In genomic region chr5:156411-157072, GRCh38 we compare ENCODE assay signal across 1 cellular context.
TF ChIP-seq lines count a peak whose summit lies in the region.

No MANE protein-coding gene starts in this region.

TF ChIP-seq in WTC11, 78 proteins besides CTCF, POLR2A, EP300 and RAD21 (continued from another document):
- TF ChIP-seq, protein P1, sequence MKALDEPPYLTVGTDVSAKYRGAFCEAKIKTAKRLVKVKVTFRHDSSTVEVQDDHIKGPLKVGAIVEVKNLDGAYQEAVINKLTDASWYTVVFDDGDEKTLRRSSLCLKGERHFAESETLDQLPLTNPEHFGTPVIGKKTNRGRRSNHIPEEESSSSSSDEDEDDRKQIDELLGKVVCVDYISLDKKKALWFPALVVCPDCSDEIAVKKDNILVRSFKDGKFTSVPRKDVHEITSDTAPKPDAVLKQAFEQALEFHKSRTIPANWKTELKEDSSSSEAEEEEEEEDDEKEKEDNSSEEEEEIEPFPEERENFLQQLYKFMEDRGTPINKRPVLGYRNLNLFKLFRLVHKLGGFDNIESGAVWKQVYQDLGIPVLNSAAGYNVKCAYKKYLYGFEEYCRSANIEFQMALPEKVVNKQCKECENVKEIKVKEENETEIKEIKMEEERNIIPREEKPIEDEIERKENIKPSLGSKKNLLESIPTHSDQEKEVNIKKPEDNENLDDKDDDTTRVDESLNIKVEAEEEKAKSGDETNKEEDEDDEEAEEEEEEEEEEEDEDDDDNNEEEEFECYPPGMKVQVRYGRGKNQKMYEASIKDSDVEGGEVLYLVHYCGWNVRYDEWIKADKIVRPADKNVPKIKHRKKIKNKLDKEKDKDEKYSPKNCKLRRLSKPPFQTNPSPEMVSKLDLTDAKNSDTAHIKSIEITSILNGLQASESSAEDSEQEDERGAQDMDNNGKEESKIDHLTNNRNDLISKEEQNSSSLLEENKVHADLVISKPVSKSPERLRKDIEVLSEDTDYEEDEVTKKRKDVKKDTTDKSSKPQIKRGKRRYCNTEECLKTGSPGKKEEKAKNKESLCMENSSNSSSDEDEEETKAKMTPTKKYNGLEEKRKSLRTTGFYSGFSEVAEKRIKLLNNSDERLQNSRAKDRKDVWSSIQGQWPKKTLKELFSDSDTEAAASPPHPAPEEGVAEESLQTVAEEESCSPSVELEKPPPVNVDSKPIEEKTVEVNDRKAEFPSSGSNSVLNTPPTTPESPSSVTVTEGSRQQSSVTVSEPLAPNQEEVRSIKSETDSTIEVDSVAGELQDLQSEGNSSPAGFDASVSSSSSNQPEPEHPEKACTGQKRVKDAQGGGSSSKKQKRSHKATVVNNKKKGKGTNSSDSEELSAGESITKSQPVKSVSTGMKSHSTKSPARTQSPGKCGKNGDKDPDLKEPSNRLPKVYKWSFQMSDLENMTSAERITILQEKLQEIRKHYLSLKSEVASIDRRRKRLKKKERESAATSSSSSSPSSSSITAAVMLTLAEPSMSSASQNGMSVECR (CRISPR knock-in tag; IDR thresholded peaks at IDR 0.05; ENCODE audit: borderline replicate concordance), result no peak
- no peak for TF ChIP-seq CDX4 (CRISPR knock-in tag; IDR thresholded peaks at IDR 0.05; ENCODE audit: borderline replicate concordance)
- TF ChIP-seq MAX (CRISPR knock-in tag; IDR thresholded peaks at IDR 0.05), result no peak
- TF ChIP-seq NFATC4 (CRISPR knock-in tag; IDR thresholded peaks at IDR 0.05), result no peak
- TF ChIP-seq SMAD3 (CRISPR knock-in tag; IDR thresholded peaks at IDR 0.05; ENCODE audit: borderline replicate concordance), result no peak
- TF ChIP-seq, protein P2, sequence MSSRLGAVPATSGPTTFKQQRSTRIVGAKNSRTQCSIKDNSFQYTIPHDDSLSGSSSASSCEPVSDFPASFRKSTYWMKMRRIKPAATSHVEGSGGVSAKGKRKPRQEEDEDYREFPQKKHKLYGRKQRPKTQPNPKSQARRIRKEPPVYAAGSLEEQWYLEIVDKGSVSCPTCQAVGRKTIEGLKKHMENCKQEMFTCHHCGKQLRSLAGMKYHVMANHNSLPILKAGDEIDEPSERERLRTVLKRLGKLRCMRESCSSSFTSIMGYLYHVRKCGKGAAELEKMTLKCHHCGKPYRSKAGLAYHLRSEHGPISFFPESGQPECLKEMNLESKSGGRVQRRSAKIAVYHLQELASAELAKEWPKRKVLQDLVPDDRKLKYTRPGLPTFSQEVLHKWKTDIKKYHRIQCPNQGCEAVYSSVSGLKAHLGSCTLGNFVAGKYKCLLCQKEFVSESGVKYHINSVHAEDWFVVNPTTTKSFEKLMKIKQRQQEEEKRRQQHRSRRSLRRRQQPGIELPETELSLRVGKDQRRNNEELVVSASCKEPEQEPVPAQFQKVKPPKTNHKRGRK (CRISPR knock-in tag; IDR thresholded peaks at IDR 0.05; ENCODE audit: borderline replicate concordance), result no peak
- no peak for TF ChIP-seq FOXP1 (CRISPR knock-in tag; IDR thresholded peaks at IDR 0.05; ENCODE audit: borderline replicate concordance)
- TF ChIP-seq SMAD4 (CRISPR knock-in tag; IDR thresholded peaks at IDR 0.05), result no peak
- no peak for TF ChIP-seq IRF1 (CRISPR knock-in tag; IDR thresholded peaks at IDR 0.05)
